Comparison of ENCODE assay signal across 11 cellular contexts in the genomic region with DNA sequence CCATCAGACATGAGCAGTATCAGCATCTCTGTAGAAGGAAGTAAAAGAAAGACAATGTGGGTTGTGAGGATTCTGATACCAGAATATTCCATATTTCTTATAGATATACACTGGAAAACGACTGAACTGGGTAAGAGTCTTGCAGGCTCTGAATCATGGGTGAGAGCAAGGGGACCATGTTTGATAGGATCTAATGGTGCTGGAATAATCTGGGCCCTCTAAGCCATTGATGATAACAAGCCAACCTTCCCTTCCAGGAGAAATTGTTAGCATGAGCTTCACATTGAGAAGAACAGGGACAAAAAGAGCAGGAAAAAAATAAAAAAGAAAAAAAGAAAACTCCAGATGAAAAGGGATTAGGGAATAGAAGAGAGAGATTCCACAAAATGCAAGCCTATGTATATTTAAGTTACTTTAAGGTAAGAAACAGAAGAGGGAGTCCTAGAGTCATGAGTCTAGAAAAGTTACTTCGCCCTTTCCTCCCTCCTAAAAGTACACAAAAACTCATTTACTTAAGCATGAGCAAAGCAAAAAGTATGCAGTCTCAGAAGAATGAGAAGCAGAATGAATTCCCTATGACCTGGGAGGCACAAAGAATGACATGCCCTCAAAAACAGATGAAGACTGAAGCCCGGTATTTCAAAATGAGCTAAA.
DNase-seq lines count a peak whose midpoint lies in the region; ATAC-seq and TF ChIP-seq lines count a peak whose summit lies in the region.
"Had no signal": no experiment of that assay in that cellular context is flagged by ENCODE, and none has a peak within 500 bp of the region (broad histone marks: within the 10 kb centered on the region; RNA-seq: fewer than 3 reads in every experiment).

No MANE protein-coding gene starts in this region.

- peaks cover 5% of the 10 kb centered on the region for H3K4me1 ChIP-seq in mesodermal cell (ENCODE audit: control insufficient read depth, insufficient read depth, low read length, poor library complexity, severe bottlenecking)

- WGBS in mesodermal cell (ENCODE audit: insufficient coverage in 2 of 2), 2 experiments: no CpG with 5 or more reads among the region's 3 CpGs

- no peak overlapping the region for H3K4me3 ChIP-seq in mesodermal cell (ENCODE audit: extremely low read depth, insufficient read depth, low read length, poor library complexity, severe bottlenecking)

- H3K27me3 Mint-ChIP-seq in stimulated activated naive CD8-positive, alpha-beta T cell treated with anti-CD3 and anti-CD28 coated beads, Interleukin-15, amount 100 ng/mL, for 72 hours: no peaks in the 10 kb centered on the region

- no peaks in the 10 kb centered on the region for H3K9me3 Mint-ChIP-seq in stimulated activated naive CD8-positive, alpha-beta T cell treated with anti-CD3 and anti-CD28 coated beads, Interleukin-15, amount 100 ng/mL, for 72 hours
- H3K9me3 Mint-ChIP-seq: activated CD4-positive, alpha-beta T cell treated with anti-CD3 and anti-CD28 coated beads, Interleukin-2, amount 10 ng/mL, durations not matched to agents 7 days and 5 days had no signal

- H3K27ac ChIP-seq in mesodermal cell (ENCODE audit: low read depth, low read length, severe bottlenecking): peak overlapping the region; percentile 42

- no peaks in the 10 kb centered on the region for H3K4me1 Mint-ChIP-seq in stimulated activated naive CD8-positive, alpha-beta T cell treated with anti-CD3 and anti-CD28 coated beads, Interleukin-15, amount 100 ng/mL, for 72 hours
- H3K4me1 Mint-ChIP-seq: activated CD4-positive, alpha-beta T cell treated with anti-CD3 and anti-CD28 coated beads, Interleukin-2, amount 10 ng/mL, durations not matched to agents 7 days and 5 days had no signal

- TF ChIP-seq CTCF in AG09319 (IDR thresholded peaks at IDR 0.05; ENCODE audit: low read depth, low read length): peak; percentile 35

- H3K9me3 ChIP-seq in mesodermal cell (ENCODE audit: control insufficient read depth, low read length): no peaks in the 10 kb centered on the region

- no peak overlapping the region for H3K27ac Mint-ChIP-seq in stimulated activated naive CD8-positive, alpha-beta T cell treated with anti-CD3 and anti-CD28 coated beads, Interleukin-15, amount 100 ng/mL, for 72 hours
- H3K27ac Mint-ChIP-seq: activated CD4-positive, alpha-beta T cell treated with anti-CD3 and anti-CD28 coated beads, Interleukin-2, amount 10 ng/mL, durations not matched to agents 7 days and 5 days had no signal

- no peaks in the 10 kb centered on the region for H3K36me3 ChIP-seq in mesodermal cell (ENCODE audit: control insufficient read depth, insufficient read depth, low read length)

- no peak for TF ChIP-seq POLR2A in GM18505 (IDR thresholded peaks at IDR 0.05; ENCODE audit: borderline replicate concordance, extremely low read depth, insufficient read depth, insufficient read length)

- peak; percentile 65 for DNase-seq in AG09319 (ENCODE audit: extremely low read depth, low read depth)
- peak; percentile 45 for DNase-seq in HT1080 (ENCODE audit: low read depth)
- DNase-seq in cerebellar cortex (ENCODE audit: low spot score): peak; percentile 34
- DNase-seq in activated T-cell treated with anti-CD3 and anti-CD28 coated beads, Interleukin-2, amount 50 U/mL, for 1 hour: no peak
- no peak for DNase-seq in stimulated activated naive CD8-positive, alpha-beta T cell treated with anti-CD3 and anti-CD28 coated beads, Interleukin-15, amount 100 ng/mL, for 72 hours
- DNase-seq: activated CD4-positive, alpha-beta T cell treated with anti-CD3 and anti-CD28 coated beads, Interleukin-2, amount 10 ng/mL, durations not matched to agents 7 days and 5 days; left cardiac atrium; stimulated activated CD4-positive, alpha-beta T cell treated with anti-CD3 and anti-CD28 coated beads, Interleukin-15, amount 100 ng/mL, for 24 hours had no signal

- no peak overlapping the region for H3K4me3 Mint-ChIP-seq in stimulated activated naive CD8-positive, alpha-beta T cell treated with anti-CD3 and anti-CD28 coated beads, Interleukin-15, amount 100 ng/mL, for 72 hours
- H3K4me3 Mint-ChIP-seq: activated CD4-positive, alpha-beta T cell treated with anti-CD3 and anti-CD28 coated beads, Interleukin-2, amount 10 ng/mL, durations not matched to agents 7 days and 5 days had no signal

- ATAC-seq in GM19455 (IDR thresholded peaks at IDR 0.05; ENCODE audit: unreplicated experiment): no peak
- no peak for ATAC-seq in GM18505 (IDR thresholded peaks at IDR 0.05; ENCODE audit: unreplicated experiment)
- ATAC-seq in stimulated activated naive CD8-positive, alpha-beta T cell treated with anti-CD3 and anti-CD28 coated beads, Interleukin-15, amount 100 ng/mL, for 72 hours: no peak

Comparison
In these comparisons a context has a peak if more than half of its experiments do, and no peak if none do; other contexts are left out.
1. DNase-seq: peak in AG09319 (single experiment), HT1080 (single experiment) and cerebellar cortex (single experiment); none in activated T-cell treated with anti-CD3 and anti-CD28 coated beads, Interleukin-2, amount 50 U/mL, for 1 hour (single experiment) and stimulated activated naive CD8-positive, alpha-beta T cell treated with anti-CD3 and anti-CD28 coated beads, Interleukin-15, amount 100 ng/mL, for 72 hours (0 of 2).